Comparison of ENCODE assay signal across 18 cellular contexts in genomic region chr11:85180528-85180927, GRCh38.
A peak's percentile ranks its signal among the peaks of the same experiment; 100 is the strongest.
DNase-seq lines count a peak whose midpoint lies in the region; ATAC-seq, FAIRE-seq and TF ChIP-seq lines count a peak whose summit lies in the region.
"Had no signal": no experiment of that assay in that cellular context is flagged by ENCODE, and none has a peak within 500 bp of the region (broad histone marks: within the 10 kb centered on the region; RNA-seq: fewer than 3 reads in every experiment).

No MANE protein-coding gene starts in this region.

- POLR2A ChIA-PET in OCI-LY7 (lab: Charles Lee): no interaction called here

- no peak overlapping the region for H2AFZ ChIP-seq in OCI-LY7 (ENCODE audit: low read length)
- H2AFZ ChIP-seq: GM23248 had no signal

- H3K9me3 Mint-ChIP-seq in stimulated activated memory B cell treated with anti-CD40 and anti-IgM and Interleukin-4, amounts not matched to agents 10 μg/mL and 1 μg/mL and 100 μg/mL, for 72 hours: peaks cover 7% of the 10 kb centered on the region

- FAIRE-seq in urothelium cell line (lab: Jason Lieb, UNC): no peak
- FAIRE-seq: GM12878, GM18507, H54 had no signal

- peaks cover 9% of the 10 kb centered on the region for H3K4me1 Mint-ChIP-seq in stimulated activated memory B cell treated with anti-CD40 and anti-IgM and Interleukin-4, amounts not matched to agents 10 μg/mL and 1 μg/mL and 100 μg/mL, for 72 hours
- H3K4me1 Mint-ChIP-seq: CD4-positive, CD25-positive, alpha-beta regulatory T cell had no signal

- H3K36me3 Mint-ChIP-seq in stimulated activated memory B cell treated with anti-CD40 and anti-IgM and Interleukin-4, amounts not matched to agents 10 μg/mL and 1 μg/mL and 100 μg/mL, for 72 hours: no peaks in the 10 kb centered on the region
- H3K36me3 Mint-ChIP-seq: CD4-positive, CD25-positive, alpha-beta regulatory T cell had no signal

- H3K36me3 ChIP-seq in OCI-LY7 (ENCODE audit: insufficient read depth, low read length): no peaks in the 10 kb centered on the region
- H3K36me3 ChIP-seq: BLaER1 had no signal

- no peaks in the 10 kb centered on the region for H3K9me2 ChIP-seq in OCI-LY7 (ENCODE audit: insufficient read depth, low read length)

- no peak overlapping the region for H3K4me2 ChIP-seq in OCI-LY7 (ENCODE audit: low read length)
- H3K4me2 ChIP-seq: BLaER1 had no signal

- no peaks in the 10 kb centered on the region for H3K27me3 Mint-ChIP-seq in stimulated activated memory B cell treated with anti-CD40 and anti-IgM and Interleukin-4, amounts not matched to agents 10 μg/mL and 1 μg/mL and 100 μg/mL, for 72 hours
- H3K27me3 Mint-ChIP-seq: CD4-positive, CD25-positive, alpha-beta regulatory T cell had no signal

- DNase-seq in DMS53 (lab: John Stamatoyannopoulos, UW): peak; percentile 20
- DNase-seq in DMS53 treated with DMSO at 0.1 percent for 48 hours (lab: John Stamatoyannopoulos, UW; ENCODE audit: unreplicated experiment): no peak
- DNase-seq in OCI-LY7 (ENCODE audit: low spot score): peak; percentile 2
- no peak for DNase-seq in urothelium cell line (ENCODE audit: low spot score)
- DNase-seq: AML-193; CD4-positive, CD25-positive, alpha-beta regulatory T cell; DMS79; GM23248; IMR-90 had no signal

- no peaks in the 10 kb centered on the region for H3K4me1 ChIP-seq in OCI-LY7 (ENCODE audit: insufficient read depth, low read length, poor library complexity, severe bottlenecking)
- H3K4me1 ChIP-seq: BLaER1 had no signal

- no peak overlapping the region for H3K4me3 ChIP-seq in OCI-LY7 (ENCODE audit: low read depth, low read length, poor library complexity, severe bottlenecking)
- H3K4me3 ChIP-seq: BLaER1, GM12878, GM23248 had no signal

- no peaks in the 10 kb centered on the region for H3K79me2 ChIP-seq in OCI-LY7 (ENCODE audit: insufficient read depth, low read depth, low read length)

- BruUV-seq in OCI-LY7 (replicated peaks; lab: Mats Ljungman, UMichigan): no TSS peak

- H3K27ac Mint-ChIP-seq in stimulated activated memory B cell treated with anti-CD40 and anti-IgM and Interleukin-4, amounts not matched to agents 10 μg/mL and 1 μg/mL and 100 μg/mL, for 72 hours: no peak overlapping the region
- H3K27ac Mint-ChIP-seq: CD4-positive, CD25-positive, alpha-beta regulatory T cell had no signal

- CTCF ChIA-PET in OCI-LY7 (lab: Charles Lee; ENCODE audit: unreplicated experiment): no interaction called here

- no peak overlapping the region for H3K4me3 Mint-ChIP-seq in stimulated activated memory B cell treated with anti-CD40 and anti-IgM and Interleukin-4, amounts not matched to agents 10 μg/mL and 1 μg/mL and 100 μg/mL, for 72 hours
- H3K4me3 Mint-ChIP-seq: CD4-positive, CD25-positive, alpha-beta regulatory T cell had no signal

- H3K27ac ChIP-seq in OCI-LY7 (ENCODE audit: low read depth, low read length, poor library complexity, severe bottlenecking) (no peak overlapping the region), VCaP (no peak overlapping the region)
- H3K27ac ChIP-seq: 22Rv1, BLaER1, GM23248 had no signal

- H4K20me1 ChIP-seq in OCI-LY7 (ENCODE audit: insufficient read depth, low read length): no peaks in the 10 kb centered on the region
- H4K20me1 ChIP-seq: BLaER1 had no signal

- TF ChIP-seq CTCF in OCI-LY7 (conservative IDR thresholded peaks at IDR 0.05; ENCODE audit: low read length) (no peak), VCaP (conservative IDR thresholded peaks at IDR 0.05) (peak; percentile 42)

- intact Hi-C loops in OCI-LY7 (cut with micrococcal nuclease; ENCODE audit: unreplicated experiment): no loop called here

- no peak for ATAC-seq in GM21723 (IDR thresholded peaks at IDR 0.05; ENCODE audit: unreplicated experiment)
- no peak for ATAC-seq in stimulated activated memory B cell treated with anti-CD40 and anti-IgM and Interleukin-4, amounts not matched to agents 10 μg/mL and 1 μg/mL and 100 μg/mL, for 72 hours
- ATAC-seq: GM12878, HCT116 had no signal

- H3K9me3 ChIP-seq in OCI-LY7 (ENCODE audit: low read length): no peaks in the 10 kb centered on the region

Comparison
In these comparisons a context has a peak if more than half of its experiments do, and no peak if none do; other contexts are left out.
1. DNase-seq: peak in DMS53 (single experiment) and OCI-LY7 (single experiment); none in DMS53 treated with DMSO at 0.1 percent for 48 hours (single experiment) and urothelium cell line (single experiment).